23 cellular contexts compared by ENCODE assay signal in genomic region chr6:91485047-91485446, GRCh38.
A peak's percentile ranks its signal among the peaks of the same experiment; 100 is the strongest.
DNase-seq lines count a peak whose midpoint lies in the region; ATAC-seq, FAIRE-seq and TF ChIP-seq lines count a peak whose summit lies in the region.
"Had no signal": no experiment of that assay in that cellular context is flagged by ENCODE, and none has a peak within 500 bp of the region (broad histone marks: within the 10 kb centered on the region; RNA-seq: fewer than 3 reads in every experiment).

No MANE protein-coding gene starts in this region.

- peaks cover 0 to 15% (median 3%) of the 10 kb centered on the region in 4 donors for H3K4me1 ChIP-seq in sigmoid colon
- H3K4me1 ChIP-seq: SJSA1 had no signal

- no peaks in the 10 kb centered on the region for H3K36me3 Mint-ChIP-seq in activated naive CD8-positive, alpha-beta T cell treated with anti-CD3 and anti-CD28 coated beads, Interleukin-2, amount 50 U/mL, for 24 hours (ENCODE audit: low read depth)
- H3K36me3 Mint-ChIP-seq: CD8-positive, alpha-beta memory T cell had no signal

- TF ChIP-seq EP300 in sigmoid colon (IDR thresholded peaks at IDR 0.05): no peak

- H3K27ac ChIP-seq in 22Rv1 (no peak overlapping the region), sigmoid colon (no peak overlapping the region)
- H3K27ac ChIP-seq: BLaER1 treated with 17β-estradiol and CSF1 and Interleukin-3, amounts not matched to agents 10 nM and 100 nM; GM23248; RWPE1; SJSA1 had no signal

- no peak overlapping the region for H3K4me3 ChIP-seq in sigmoid colon
- H3K4me3 ChIP-seq: BLaER1 treated with 17β-estradiol and CSF1 and Interleukin-3, amounts not matched to agents 10 nM and 100 nM; GM23248; SJSA1 had no signal

- H3K4me3 Mint-ChIP-seq in activated naive CD8-positive, alpha-beta T cell treated with anti-CD3 and anti-CD28 coated beads, Interleukin-2, amount 50 U/mL, for 24 hours: no peak overlapping the region
- H3K4me3 Mint-ChIP-seq: CD8-positive, alpha-beta memory T cell had no signal

- no peaks in the 10 kb centered on the region for H3K27me3 ChIP-seq in sigmoid colon
- H3K27me3 ChIP-seq: BLaER1 treated with 17β-estradiol and CSF1 and Interleukin-3, amounts not matched to agents 10 nM and 100 nM; SJSA1 had no signal

- H3K36me3 ChIP-seq in sigmoid colon: no peaks in the 10 kb centered on the region
- H3K36me3 ChIP-seq: BLaER1 treated with 17β-estradiol and CSF1 and Interleukin-3, amounts not matched to agents 10 nM and 100 nM; SJSA1 had no signal

- no peak overlapping the region for H3K27ac Mint-ChIP-seq in activated naive CD8-positive, alpha-beta T cell treated with anti-CD3 and anti-CD28 coated beads, Interleukin-2, amount 50 U/mL, for 24 hours
- H3K27ac Mint-ChIP-seq: CD8-positive, alpha-beta memory T cell had no signal

- 77 to 81% methylated on average over 1 of the region's 1 CpG for WGBS in sigmoid colon, 2 donors

- in situ Hi-C loops in KBM-7 (cut with MboI; ENCODE audit: low pct_unique_long_range_greater_than_20kb, low sequenced_read_pairs): no loop called here

- no peaks in the 10 kb centered on the region for H3K27me3 Mint-ChIP-seq in activated naive CD8-positive, alpha-beta T cell treated with anti-CD3 and anti-CD28 coated beads, Interleukin-2, amount 50 U/mL, for 24 hours
- H3K27me3 Mint-ChIP-seq: CD8-positive, alpha-beta memory T cell had no signal

- ATAC-seq in activated naive CD8-positive, alpha-beta T cell treated with anti-CD3 and anti-CD28 coated beads, Interleukin-2, amount 50 U/mL, for 24 hours: no peak
- ATAC-seq: HCT116 had no signal

- H3K9me3 ChIP-seq in sigmoid colon: no peaks in the 10 kb centered on the region
- H3K9me3 ChIP-seq: BLaER1 treated with 17β-estradiol and CSF1 and Interleukin-3, amounts not matched to agents 10 nM and 100 nM; SJSA1 had no signal

- TF ChIP-seq CTCF in 22Rv1 (IDR thresholded peaks at IDR 0.05): peak; percentile 11; the same call in 1 of the 2 replicates
- TF ChIP-seq CTCF in sigmoid colon (IDR thresholded peaks at IDR 0.05): no peak

- H3K9me3 Mint-ChIP-seq in activated naive CD8-positive, alpha-beta T cell treated with anti-CD3 and anti-CD28 coated beads, Interleukin-2, amount 50 U/mL, for 24 hours: no peaks in the 10 kb centered on the region

- TF ChIP-seq POLR2A in GM12892 (IDR thresholded peaks at IDR 0.05; ENCODE audit: low read depth, low read length): no peak
- no peak for TF ChIP-seq POLR2A in sigmoid colon (IDR thresholded peaks at IDR 0.05)

- H3K4me1 Mint-ChIP-seq in activated naive CD8-positive, alpha-beta T cell treated with anti-CD3 and anti-CD28 coated beads, Interleukin-2, amount 50 U/mL, for 24 hours: no peaks in the 10 kb centered on the region
- H3K4me1 Mint-ChIP-seq: CD8-positive, alpha-beta memory T cell had no signal

- no peak for DNase-seq in GM12892 (ENCODE audit: insufficient read length)
- DNase-seq in KBM-7: peak; percentile 14
- DNase-seq in dermis blood vessel endothelial cell: peak; percentile 25
- DNase-seq in activated naive CD8-positive, alpha-beta T cell treated with anti-CD3 and anti-CD28 coated beads, Interleukin-2, amount 50 U/mL, for 24 hours: no peak
- no peak for DNase-seq in RPMI8226
- no peak for DNase-seq in sigmoid colon
- no peak for DNase-seq in globus pallidus (ENCODE audit: low spot score)
- DNase-seq: CD8-positive, alpha-beta memory T cell; GDM1; GM23248; KG1; NCI-H1105; NCI-H1694 treated with DMSO at 0.1 percent for 48 hours; NCI-H526 treated with DMSO at 0.1 percent for 48 hours; NK-92 treated with Interleukin-12 subunit alpha and Interleukin-12 subunit beta, amount 100 ng/mL, for 24 hours; OCI-M1; SW 1271 had no signal

- peak; percentile 73 for FAIRE-seq in GM12892 (lab: Jason Lieb, UNC)
- FAIRE-seq: D721Med had no signal

- intact Hi-C loops in sigmoid colon (cut with DNase I): no loop called here

Comparison
In these comparisons a context has a peak if more than half of its experiments do, and no peak if none do; other contexts are left out.
1. DNase-seq: peak in KBM-7 (single experiment) and dermis blood vessel endothelial cell (single experiment); none in GM12892 (single experiment), activated naive CD8-positive, alpha-beta T cell treated with anti-CD3 and anti-CD28 coated beads, Interleukin-2, amount 50 U/mL, for 24 hours (single experiment), RPMI8226 (single experiment), sigmoid colon (single experiment) and globus pallidus (single experiment).